ENCODE assay signal across 20 cellular contexts in genomic region chr19:23507441-23507840, GRCh38.
"Had no signal": no experiment of that assay in that cellular context is flagged by ENCODE, and none has a peak within 500 bp of the region (broad histone marks: within the 10 kb centered on the region; RNA-seq: fewer than 3 reads in every experiment).

No MANE protein-coding gene starts in this region.

- H3K9me3 ChIP-seq: esophagus muscularis mucosa, gastroesophageal sphincter, lower lobe of right lung had no signal

- H3K36me3 Mint-ChIP-seq: naive B cell had no signal

- H3K36me3 ChIP-seq: esophagus muscularis mucosa, gastroesophageal sphincter, heart left ventricle, left lung, lower lobe of right lung had no signal

- DNase-seq: dermis blood vessel endothelial cell; dorsolateral prefrontal cortex; effector CD4-positive, alpha-beta T cell; effector memory CD4-positive, alpha-beta T cell; foreskin keratinocyte; heart left ventricle; hypothalamus; left colon; left lung; left ventricle myocardium superior; lower lobe of right lung; mesenchymal stem cell; mucosa of descending colon; naive B cell; naive thymus-derived CD8-positive, alpha-beta T cell had no signal

- H3K27me3 Mint-ChIP-seq: naive B cell; naive thymus-derived CD8-positive, alpha-beta T cell had no signal

- H3K4me3 ChIP-seq: coronary artery, dorsolateral prefrontal cortex, esophagus muscularis mucosa, gastroesophageal sphincter, heart left ventricle, hepatocyte, left lung, lower lobe of right lung, mucosa of descending colon had no signal

- H3K4me2 ChIP-seq: hepatocyte had no signal

- H2AFZ ChIP-seq: hepatocyte had no signal

- H3K4me3 Mint-ChIP-seq: mesothelial cell of epicardium; naive B cell; naive thymus-derived CD8-positive, alpha-beta T cell had no signal

- ATAC-seq: foreskin keratinocyte; gastroesophageal sphincter; heart left ventricle; left colon; left lung; left ventricle myocardium superior; lower lobe of right lung; mucosa of descending colon; naive thymus-derived CD8-positive, alpha-beta T cell had no signal

- H3K27ac ChIP-seq: coronary artery, dorsolateral prefrontal cortex, esophagus muscularis mucosa, foreskin keratinocyte, gastroesophageal sphincter, heart left ventricle, hepatocyte, left lung, lower lobe of right lung had no signal

- H3K79me2 ChIP-seq: hepatocyte had no signal

- H3K27me3 ChIP-seq: dorsolateral prefrontal cortex, esophagus muscularis mucosa, foreskin keratinocyte, gastroesophageal sphincter, heart left ventricle, hepatocyte, left lung had no signal

- H3K4me1 ChIP-seq: esophagus muscularis mucosa, foreskin keratinocyte, gastroesophageal sphincter, heart left ventricle, left lung, lower lobe of right lung had no signal

- H3K4me1 Mint-ChIP-seq: mesothelial cell of epicardium; naive B cell; naive thymus-derived CD8-positive, alpha-beta T cell had no signal

- H3K27ac Mint-ChIP-seq: mesothelial cell of epicardium; naive thymus-derived CD8-positive, alpha-beta T cell had no signal
